ENCODE assay signal across 23 cellular contexts in the genomic region with DNA sequence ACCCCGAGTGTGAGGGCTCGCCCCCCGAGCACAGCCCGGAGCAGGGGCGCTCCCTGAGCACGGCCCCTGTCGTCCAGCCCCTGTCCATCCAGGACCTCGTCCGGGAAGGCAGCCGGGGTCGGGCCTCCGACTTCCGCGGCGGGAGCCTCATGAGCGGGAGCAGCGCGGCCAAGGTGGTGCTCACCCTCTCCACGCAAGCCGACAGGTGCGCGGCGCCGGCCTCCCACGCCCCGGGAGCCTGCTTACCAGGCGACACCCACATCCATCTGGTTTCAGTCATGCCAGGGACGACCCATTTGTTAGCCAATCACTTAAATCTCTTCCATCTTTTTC.
"Had no signal": no experiment of that assay in that cellular context is flagged by ENCODE, and none has a peak within 500 bp of the region (broad histone marks: within the 10 kb centered on the region; RNA-seq: fewer than 3 reads in every experiment).

No MANE protein-coding gene starts in this region.

- H3K4me3 ChIP-seq: lung, pancreas, stomach, transverse colon, uterus had no signal

- H3K9me3 Mint-ChIP-seq: activated CD4-positive, alpha-beta T cell treated with anti-CD3 and anti-CD28 coated beads, Interleukin-2, amount 10 ng/mL, durations not matched to agents 7 days and 5 days; activated CD8-positive, alpha-beta T cell treated with anti-CD3 and anti-CD28 coated beads for 36 hours; activated naive CD8-positive, alpha-beta T cell treated with anti-CD3 and anti-CD28 coated beads, Interleukin-2, amount 50 U/mL, for 24 hours; brain; dendritic cell treated with granulocyte-macrophage colony-stimulating factor and Interleukin-4, amounts not matched to agents 40 ng/mL and 50 ng/mL, for 4 days; natural killer cell had no signal

- H3K9me3 ChIP-seq: neutrophil, pancreas, stomach, transverse colon, uterus had no signal

- H3K4me3 Mint-ChIP-seq: activated CD4-positive, alpha-beta T cell treated with anti-CD3 and anti-CD28 coated beads, Interleukin-2, amount 10 ng/mL, durations not matched to agents 7 days and 5 days; activated CD8-positive, alpha-beta memory T cell treated with anti-CD3 and anti-CD28 coated beads, Interleukin-2, amount 10 ng/mL, durations not matched to agents 7 days and 5 days; activated CD8-positive, alpha-beta T cell treated with anti-CD3 and anti-CD28 coated beads for 36 hours; activated naive CD8-positive, alpha-beta T cell treated with anti-CD3 and anti-CD28 coated beads, Interleukin-2, amount 50 U/mL, for 24 hours; brain; dendritic cell treated with granulocyte-macrophage colony-stimulating factor and Interleukin-4, amounts not matched to agents 40 ng/mL and 50 ng/mL, for 4 days; immature natural killer cell; natural killer cell had no signal

- H3K4me1 Mint-ChIP-seq: activated CD4-positive, alpha-beta T cell treated with anti-CD3 and anti-CD28 coated beads, Interleukin-2, amount 10 ng/mL, durations not matched to agents 7 days and 5 days; activated CD8-positive, alpha-beta memory T cell treated with anti-CD3 and anti-CD28 coated beads, Interleukin-2, amount 10 ng/mL, durations not matched to agents 7 days and 5 days; activated naive CD8-positive, alpha-beta T cell treated with anti-CD3 and anti-CD28 coated beads, Interleukin-2, amount 50 U/mL, for 24 hours; brain; immature natural killer cell; natural killer cell had no signal

- H3K27me3 ChIP-seq: foreskin keratinocyte, neutrophil, pancreas, stomach, transverse colon, uterus had no signal

- DNase-seq: activated CD4-positive, alpha-beta T cell treated with anti-CD3 and anti-CD28 coated beads, Interleukin-2, amount 10 ng/mL, durations not matched to agents 7 days and 5 days; activated CD4-positive, CD25-positive, alpha-beta regulatory T cell treated with anti-CD3 and anti-CD28 coated beads, Interleukin-2, amount 50 U/mL, for 72 hours; activated CD8-positive, alpha-beta memory T cell treated with anti-CD3 and anti-CD28 coated beads, Interleukin-2, amount 10 ng/mL, durations not matched to agents 7 days and 5 days; activated CD8-positive, alpha-beta T cell treated with anti-CD3 and anti-CD28 coated beads for 36 hours; activated effector memory CD4-positive, alpha-beta T cell treated with anti-CD3 and anti-CD28 coated beads, Interleukin-2, amount 50 U/mL, for 16 hours; activated naive CD4-positive, alpha-beta T cell treated with anti-CD3 and anti-CD28 coated beads, Interleukin-2, amount 50 U/mL, for 16 hours; activated naive CD8-positive, alpha-beta T cell treated with anti-CD3 and anti-CD28 coated beads, Interleukin-2, amount 50 U/mL, for 24 hours; activated T-cell treated with anti-CD3 and anti-CD28 coated beads for 4 hours; effector CD8-positive, alpha-beta T cell; foreskin keratinocyte; immature natural killer cell; natural killer cell; stimulated activated CD4-positive, alpha-beta T cell treated with anti-CD3 and anti-CD28 coated beads, Interleukin-1b, Interleukin-23, amount 100 ng/mL, for 48 hours; stomach; transverse colon; uterus had no signal

- H3K27ac ChIP-seq: foreskin keratinocyte, neutrophil, pancreas, stomach, transverse colon, uterus had no signal

- H3K27ac Mint-ChIP-seq: activated CD4-positive, alpha-beta T cell treated with anti-CD3 and anti-CD28 coated beads, Interleukin-2, amount 10 ng/mL, durations not matched to agents 7 days and 5 days; activated CD8-positive, alpha-beta memory T cell treated with anti-CD3 and anti-CD28 coated beads, Interleukin-2, amount 10 ng/mL, durations not matched to agents 7 days and 5 days; activated CD8-positive, alpha-beta T cell treated with anti-CD3 and anti-CD28 coated beads for 36 hours; activated naive CD8-positive, alpha-beta T cell treated with anti-CD3 and anti-CD28 coated beads, Interleukin-2, amount 50 U/mL, for 24 hours; brain; dendritic cell treated with granulocyte-macrophage colony-stimulating factor and Interleukin-4, amounts not matched to agents 40 ng/mL and 50 ng/mL, for 4 days; immature natural killer cell; natural killer cell had no signal

- H3K27me3 Mint-ChIP-seq: activated CD4-positive, alpha-beta T cell treated with anti-CD3 and anti-CD28 coated beads, Interleukin-2, amount 10 ng/mL, durations not matched to agents 7 days and 5 days; activated CD8-positive, alpha-beta memory T cell treated with anti-CD3 and anti-CD28 coated beads, Interleukin-2, amount 10 ng/mL, durations not matched to agents 7 days and 5 days; brain; dendritic cell treated with granulocyte-macrophage colony-stimulating factor and Interleukin-4, amounts not matched to agents 40 ng/mL and 50 ng/mL, for 4 days had no signal

- H3K36me3 Mint-ChIP-seq: activated CD8-positive, alpha-beta memory T cell treated with anti-CD3 and anti-CD28 coated beads, Interleukin-2, amount 10 ng/mL, durations not matched to agents 7 days and 5 days; immature natural killer cell; natural killer cell had no signal

- ATAC-seq: activated CD8-positive, alpha-beta memory T cell treated with anti-CD3 and anti-CD28 coated beads, Interleukin-2, amount 10 ng/mL, durations not matched to agents 7 days and 5 days; activated CD8-positive, alpha-beta T cell treated with anti-CD3 and anti-CD28 coated beads for 36 hours; activated naive CD8-positive, alpha-beta T cell treated with anti-CD3 and anti-CD28 coated beads, Interleukin-2, amount 50 U/mL, for 24 hours; foreskin keratinocyte; left lobe of liver; natural killer cell; pancreas; right cardiac atrium had no signal

- H3K4me1 ChIP-seq: pancreas, transverse colon, uterus had no signal

- H3K36me3 ChIP-seq: neutrophil, transverse colon, uterus had no signal
